Comparison of ENCODE assay signal across 1 cellular context in the genomic region with DNA sequence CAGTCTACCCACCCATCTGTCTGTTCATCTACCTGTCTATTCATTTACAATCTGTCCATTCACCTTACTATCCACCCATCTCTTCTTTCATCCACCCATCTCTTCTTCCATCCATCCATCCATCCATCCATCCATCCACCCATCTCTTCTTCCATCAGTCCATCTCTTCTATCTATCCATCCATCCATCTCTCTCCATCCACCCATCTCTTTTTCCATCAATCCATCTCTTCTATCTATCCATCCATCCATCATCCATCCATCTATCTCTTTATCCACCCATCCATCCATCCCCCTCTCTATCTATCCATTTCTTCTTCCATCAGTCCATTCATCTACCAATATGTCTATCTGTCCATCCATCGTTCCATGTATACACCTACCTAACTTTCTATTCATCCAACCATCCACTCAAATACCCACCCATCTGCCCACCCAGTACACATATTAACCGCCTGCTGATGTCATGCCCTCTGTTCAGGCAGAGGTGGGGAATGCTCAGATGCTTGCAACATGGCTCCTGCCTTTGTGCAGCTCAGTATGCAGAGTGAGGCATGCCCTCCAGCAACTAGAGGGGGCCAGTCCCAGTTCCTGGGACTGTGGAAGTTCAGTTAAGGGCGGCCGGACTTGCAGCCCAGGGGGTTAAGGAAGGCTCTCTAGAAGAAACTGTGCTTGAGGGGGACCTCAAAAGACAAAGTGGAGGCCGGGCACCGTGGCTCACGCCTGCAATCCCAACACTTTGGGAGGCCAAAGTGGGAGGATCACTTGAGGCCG.
TF ChIP-seq lines count a peak whose summit lies in the region.

No MANE protein-coding gene starts in this region.

TF ChIP-seq in GM23338, 12 proteins besides CTCF, POLR2A, EP300 and RAD21 (continued from another document):
- TF ChIP-seq, protein P1, sequence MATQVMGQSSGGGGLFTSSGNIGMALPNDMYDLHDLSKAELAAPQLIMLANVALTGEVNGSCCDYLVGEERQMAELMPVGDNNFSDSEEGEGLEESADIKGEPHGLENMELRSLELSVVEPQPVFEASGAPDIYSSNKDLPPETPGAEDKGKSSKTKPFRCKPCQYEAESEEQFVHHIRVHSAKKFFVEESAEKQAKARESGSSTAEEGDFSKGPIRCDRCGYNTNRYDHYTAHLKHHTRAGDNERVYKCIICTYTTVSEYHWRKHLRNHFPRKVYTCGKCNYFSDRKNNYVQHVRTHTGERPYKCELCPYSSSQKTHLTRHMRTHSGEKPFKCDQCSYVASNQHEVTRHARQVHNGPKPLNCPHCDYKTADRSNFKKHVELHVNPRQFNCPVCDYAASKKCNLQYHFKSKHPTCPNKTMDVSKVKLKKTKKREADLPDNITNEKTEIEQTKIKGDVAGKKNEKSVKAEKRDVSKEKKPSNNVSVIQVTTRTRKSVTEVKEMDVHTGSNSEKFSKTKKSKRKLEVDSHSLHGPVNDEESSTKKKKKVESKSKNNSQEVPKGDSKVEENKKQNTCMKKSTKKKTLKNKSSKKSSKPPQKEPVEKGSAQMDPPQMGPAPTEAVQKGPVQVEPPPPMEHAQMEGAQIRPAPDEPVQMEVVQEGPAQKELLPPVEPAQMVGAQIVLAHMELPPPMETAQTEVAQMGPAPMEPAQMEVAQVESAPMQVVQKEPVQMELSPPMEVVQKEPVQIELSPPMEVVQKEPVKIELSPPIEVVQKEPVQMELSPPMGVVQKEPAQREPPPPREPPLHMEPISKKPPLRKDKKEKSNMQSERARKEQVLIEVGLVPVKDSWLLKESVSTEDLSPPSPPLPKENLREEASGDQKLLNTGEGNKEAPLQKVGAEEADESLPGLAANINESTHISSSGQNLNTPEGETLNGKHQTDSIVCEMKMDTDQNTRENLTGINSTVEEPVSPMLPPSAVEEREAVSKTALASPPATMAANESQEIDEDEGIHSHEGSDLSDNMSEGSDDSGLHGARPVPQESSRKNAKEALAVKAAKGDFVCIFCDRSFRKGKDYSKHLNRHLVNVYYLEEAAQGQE (IDR thresholded peaks at IDR 0.05; ENCODE audit: unreplicated experiment) = no peak
- TF ChIP-seq JUNB (IDR thresholded peaks at IDR 0.05; ENCODE audit: unreplicated experiment) (no peak), ZNF114 (CRISPR knock-in tag; IDR thresholded peaks at IDR 0.05) (no peak), POLR2AphosphoS5 (IDR thresholded peaks at IDR 0.05; ENCODE audit: low read depth) (no peak), NANOG (IDR thresholded peaks at IDR 0.05; ENCODE audit: borderline replicate concordance) (no peak), EZH2 (IDR thresholded peaks at IDR 0.05; ENCODE audit: low read depth, unreplicated experiment) (no peak)
TF ChIP-seq in GM23338: peak in this region for 0.
